ENCODE assay signal across 16 cellular contexts in genomic region chr17:30005709-30006320, GRCh38.
A peak's percentile ranks its signal among the peaks of the same experiment; 100 is the strongest.
DNase-seq lines count a peak whose midpoint lies in the region; ATAC-seq and TF ChIP-seq lines count a peak whose summit lies in the region.
"Had no signal": no experiment of that assay in that cellular context is flagged by ENCODE, and none has a peak within 500 bp of the region (broad histone marks: within the 10 kb centered on the region; RNA-seq: fewer than 3 reads in every experiment).

No MANE protein-coding gene starts in this region.

- no peak overlapping the region for H3K4me3 ChIP-seq in brain microvascular endothelial cell (ENCODE audit: low read depth, low read length)
- H3K4me3 ChIP-seq in left lung, result no peak overlapping the region
- H3K4me3 ChIP-seq: esophagus muscularis mucosa had no signal

- peaks cover 4% of the 10 kb centered on the region for H3K27me3 Mint-ChIP-seq in activated CD4-positive, alpha-beta T cell treated with anti-CD3 and anti-CD28 coated beads, Interleukin-2, amount 10 ng/mL, durations not matched to agents 7 days and 5 days
- H3K27me3 Mint-ChIP-seq: dendritic cell treated with granulocyte-macrophage colony-stimulating factor and Interleukin-4, amounts not matched to agents 40 ng/mL and 50 ng/mL, for 4 days had no signal

- no peak overlapping the region for H3K27ac Mint-ChIP-seq in activated CD4-positive, alpha-beta T cell treated with anti-CD3 and anti-CD28 coated beads, Interleukin-2, amount 10 ng/mL, durations not matched to agents 7 days and 5 days
- H3K27ac Mint-ChIP-seq: dendritic cell treated with granulocyte-macrophage colony-stimulating factor and Interleukin-4, amounts not matched to agents 40 ng/mL and 50 ng/mL, for 4 days; WTC11 had no signal

- H3K9me3 Mint-ChIP-seq in activated CD4-positive, alpha-beta T cell treated with anti-CD3 and anti-CD28 coated beads, Interleukin-2, amount 10 ng/mL, durations not matched to agents 7 days and 5 days, result no peaks in the 10 kb centered on the region
- H3K9me3 Mint-ChIP-seq: dendritic cell treated with granulocyte-macrophage colony-stimulating factor and Interleukin-4, amounts not matched to agents 40 ng/mL and 50 ng/mL, for 4 days had no signal

- H3K36me3 Mint-ChIP-seq in activated CD4-positive, alpha-beta T cell treated with anti-CD3 and anti-CD28 coated beads, Interleukin-2, amount 10 ng/mL, durations not matched to agents 7 days and 5 days (ENCODE audit: low read depth), result no peaks in the 10 kb centered on the region

- H3K4me1 ChIP-seq in left lung, result no peaks in the 10 kb centered on the region
- H3K4me1 ChIP-seq: esophagus muscularis mucosa had no signal

- ATAC-seq in left lung, result peak; percentile 29
- ATAC-seq: stimulated activated naive CD8-positive, alpha-beta T cell treated with anti-CD3 and anti-CD28 coated beads, Interleukin-15, Interleukin-2, amounts not matched to agents 100 U/mL and 50 U/mL, for 24 hours; WTC11 had no signal

- intact Hi-C loops in left lung (cut with DNase I), result no loop called here

- DNase-seq in Daoy (ENCODE audit: low read depth) (peak; percentile 41), NCI-H226 (peak; percentile 80), brain microvascular endothelial cell (peak; percentile 46), left lung (no peak), NCI-H748 (lab: John Stamatoyannopoulos, UW; ENCODE audit: unreplicated experiment) (no peak), NCI-H146 (lab: John Stamatoyannopoulos, UW) (no peak), HEK293T (ENCODE audit: extremely low spot score) (no peak)
- no peak for DNase-seq in activated CD4-positive, alpha-beta T cell treated with anti-CD3 and anti-CD28 coated beads, Interleukin-2, amount 10 ng/mL, durations not matched to agents 7 days and 5 days
- DNase-seq: activated CD8-positive, alpha-beta memory T cell treated with anti-CD3 and anti-CD28 coated beads for 24 hours; amniotic stem cell; NCI-H1436 treated with DMSO at 0.1 percent for 48 hours; NCI-H510A; stimulated activated naive CD8-positive, alpha-beta T cell treated with anti-CD3 and anti-CD28 coated beads, Interleukin-15, Interleukin-2, amounts not matched to agents 100 U/mL and 50 U/mL, for 24 hours had no signal

- H3K9me3 ChIP-seq in left lung, result no peaks in the 10 kb centered on the region
- H3K9me3 ChIP-seq: esophagus muscularis mucosa had no signal

- H3K27ac ChIP-seq in brain microvascular endothelial cell (no peak overlapping the region), left lung (no peak overlapping the region)
- H3K27ac ChIP-seq: esophagus muscularis mucosa had no signal

- H3K36me3 ChIP-seq in brain microvascular endothelial cell (replicated peaks) (no peaks in the 10 kb centered on the region), left lung (no peaks in the 10 kb centered on the region)
- H3K36me3 ChIP-seq: esophagus muscularis mucosa had no signal

- peaks cover 4% of the 10 kb centered on the region for H3K4me1 Mint-ChIP-seq in activated CD4-positive, alpha-beta T cell treated with anti-CD3 and anti-CD28 coated beads, Interleukin-2, amount 10 ng/mL, durations not matched to agents 7 days and 5 days
- H3K4me1 Mint-ChIP-seq: WTC11 had no signal

- TF ChIP-seq CTCF in brain microvascular endothelial cell (IDR thresholded peaks at IDR 0.05; ENCODE audit: low read depth, low read length, missing control alignments), result no peak
- no peak for TF ChIP-seq CTCF in left lung (IDR thresholded peaks at IDR 0.05)

- no peak overlapping the region for H3K4me3 Mint-ChIP-seq in activated CD4-positive, alpha-beta T cell treated with anti-CD3 and anti-CD28 coated beads, Interleukin-2, amount 10 ng/mL, durations not matched to agents 7 days and 5 days
- H3K4me3 Mint-ChIP-seq: dendritic cell treated with granulocyte-macrophage colony-stimulating factor and Interleukin-4, amounts not matched to agents 40 ng/mL and 50 ng/mL, for 4 days; WTC11 had no signal

- POLR2A ChIA-PET in HEK293T (lab: Yijun Ruan, JAX), result no interaction called here
- POLR2A ChIA-PET in activated CD4-positive, alpha-beta T cell treated with anti-CD3 and anti-CD28 coated beads, Interleukin-2, amount 10 ng/mL, durations not matched to agents 7 days and 5 days (lab: Charles Lee), result interaction anchor here (0.6 kb wide), 1 partner anchor 329 kb away, joined by 3 read pairs; no protein-coding TSS in a partner anchor

- H3K27me3 ChIP-seq in brain microvascular endothelial cell (replicated peaks) (no peaks in the 10 kb centered on the region), left lung (no peaks in the 10 kb centered on the region)
- H3K27me3 ChIP-seq: esophagus muscularis mucosa had no signal

- in situ Hi-C loops in brain microvascular endothelial cell (cut with HindIII; ENCODE audit: low pct_ligation_motif_present, low sequenced_read_pairs), result no loop called here

- CTCF ChIA-PET in HEK293T (lab: Yijun Ruan, JAX), result interaction anchor here (1.1 kb wide), 1 partner anchor 87 kb away, joined by 4 read pairs; no protein-coding TSS in a partner anchor
- CTCF ChIA-PET in activated CD4-positive, alpha-beta T cell treated with anti-CD3 and anti-CD28 coated beads, Interleukin-2, amount 10 ng/mL, durations not matched to agents 7 days and 5 days (lab: Charles Lee), result no interaction called here

TF ChIP-seq in HEK293T, 16 proteins besides CTCF, POLR2A, EP300 and RAD21:
- TF ChIP-seq ELF4 (IDR thresholded peaks at IDR 0.05) (no peak), PKNOX1 (IDR thresholded peaks at IDR 0.05) (no peak), BHLHE40 (IDR thresholded peaks at IDR 0.05; ENCODE audit: borderline replicate concordance) (no peak), LEF1 (IDR thresholded peaks at IDR 0.05; ENCODE audit: borderline replicate concordance) (no peak), ARNT (IDR thresholded peaks at IDR 0.05) (no peak), TARDBP (IDR thresholded peaks at IDR 0.05) (no peak), SP1 (IDR thresholded peaks at IDR 0.05) (no peak), ZNF384 (IDR thresholded peaks at IDR 0.05) (no peak), SUZ12 (IDR thresholded peaks at IDR 0.05) (no peak), L3MBTL2 (conservative IDR thresholded peaks at IDR 0.05) (no peak), HDGF (IDR thresholded peaks at IDR 0.05; ENCODE audit: borderline replicate concordance) (no peak), FOXA1 (IDR thresholded peaks at IDR 0.05) (no peak), NFRKB (IDR thresholded peaks at IDR 0.05) (no peak), FOXM1 (IDR thresholded peaks at IDR 0.05; ENCODE audit: borderline replicate concordance) (no peak), CTBP1 (IDR thresholded peaks at IDR 0.05; ENCODE audit: borderline replicate concordance) (no peak), FOXK2 (IDR thresholded peaks at IDR 0.05) (no peak)

Comparison
In these comparisons a context has a peak if more than half of its experiments do, and no peak if none do; other contexts are left out.
1. DNase-seq: peak in Daoy (single experiment), NCI-H226 (single experiment) and brain microvascular endothelial cell (single experiment); none in left lung (0 of 2), NCI-H748 (single experiment), NCI-H146 (single experiment), HEK293T (single experiment) and activated CD4-positive, alpha-beta T cell treated with anti-CD3 and anti-CD28 coated beads, Interleukin-2, amount 10 ng/mL, durations not matched to agents 7 days and 5 days (single experiment).